Comparison of ENCODE assay signal across 26 cellular contexts in the genomic region with DNA sequence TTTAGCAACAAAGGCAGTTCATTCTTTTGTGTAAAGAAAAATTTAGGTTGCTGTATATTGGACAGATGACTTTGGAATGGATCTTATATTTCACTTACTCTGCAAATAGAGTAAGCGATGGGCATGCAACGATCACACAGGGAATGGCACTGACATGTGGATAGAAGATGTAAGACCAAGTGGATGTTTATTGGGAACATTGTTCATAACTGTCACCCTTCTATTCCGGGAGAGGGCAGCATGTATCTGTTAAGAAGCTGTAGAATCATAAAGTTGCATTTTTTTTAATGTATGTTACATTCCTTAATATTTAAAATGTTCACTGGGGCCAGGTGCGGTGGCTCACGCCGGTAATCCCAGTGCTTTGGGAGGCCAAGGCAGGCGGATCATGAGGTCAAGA. TPM values are rescaled to one million over a fixed set of nuclear protein-coding genes. Genes with fewer than 3 reads are reported as not detected.
"Had no signal": no experiment of that assay in that cellular context is flagged by ENCODE, and none has a peak within 500 bp of the region (broad histone marks: within the 10 kb centered on the region; RNA-seq: fewer than 3 reads in every experiment).

No MANE protein-coding gene starts in this region.

- H3K27ac Mint-ChIP-seq: naive thymus-derived CD8-positive, alpha-beta T cell; nephron; stimulated activated memory B cell treated with anti-CD40 and anti-IgM and Interleukin-4, amounts not matched to agents 10 μg/mL and 1 μg/mL and 100 μg/mL, for 72 hours; stimulated activated naive CD8-positive, alpha-beta T cell treated with anti-CD3 and anti-CD28 coated beads, Interleukin-15, amount 100 ng/mL, for 72 hours; type B pancreatic cell had no signal

- H3K27me3 ChIP-seq: pancreas, tibial nerve, uterus had no signal

- H3K4me1 ChIP-seq: lower lobe of right lung, pancreas, prostate gland, tibial nerve, uterus had no signal

- H3K27me3 Mint-ChIP-seq: naive thymus-derived CD8-positive, alpha-beta T cell; stimulated activated memory B cell treated with anti-CD40 and anti-IgM and Interleukin-4, amounts not matched to agents 10 μg/mL and 1 μg/mL and 100 μg/mL, for 72 hours; stimulated activated naive CD8-positive, alpha-beta T cell treated with anti-CD3 and anti-CD28 coated beads, Interleukin-15, amount 100 ng/mL, for 72 hours; type B pancreatic cell had no signal

- H3K4me3 ChIP-seq: lower lobe of right lung, pancreas, prostate gland, smooth muscle cell, tibial nerve, uterus had no signal

- H3K4me3 Mint-ChIP-seq: naive thymus-derived CD8-positive, alpha-beta T cell; nephron; neural crest cell; stimulated activated memory B cell treated with anti-CD40 and anti-IgM and Interleukin-4, amounts not matched to agents 10 μg/mL and 1 μg/mL and 100 μg/mL, for 72 hours; stimulated activated naive CD8-positive, alpha-beta T cell treated with anti-CD3 and anti-CD28 coated beads, Interleukin-15, amount 100 ng/mL, for 72 hours; type B pancreatic cell had no signal

- DNase-seq: islet precursor cell; lower lobe of right lung; mammary epithelial cell; mesenchymal stem cell; naive thymus-derived CD8-positive, alpha-beta T cell; nucleus accumbens; pancreas; posterior cingulate gyrus; retina; right cardiac atrium; stimulated activated CD4-positive, alpha-beta T cell treated with anti-CD3 and anti-CD28 coated beads, Interleukin-1b, Interleukin-23, amount 100 ng/mL, for 48 hours; stimulated activated CD4-positive, alpha-beta T cell treated with anti-CD3 and anti-CD28 coated beads, Interleukin-2, amount 100 ng/mL, for 48 hours; stimulated activated CD4-positive, alpha-beta T cell treated with anti-CD3 and anti-CD28 coated beads, Interleukin-4, amount 100 ng/mL, for 4 hours; stimulated activated CD8-positive, alpha-beta memory T cell treated with anti-CD3 and anti-CD28 coated beads, Interleukin-4, amount 100 ng/mL, for 48 hours; stimulated activated naive CD4-positive, alpha-beta T cell treated with Interleukin-2 at 50 U/mL for 16 hours; stimulated activated naive CD8-positive, alpha-beta T cell treated with anti-CD3 and anti-CD28 coated beads, Interleukin-15, amount 100 ng/mL, for 72 hours; substantia nigra; uterus had no signal

- H3K4me1 Mint-ChIP-seq: neural crest cell had no signal

- H3K9me3 ChIP-seq: lower lobe of right lung, pancreas, prostate gland, tibial nerve, uterus had no signal

- H3K36me3 ChIP-seq: prostate gland, uterus had no signal

- ATAC-seq: lower lobe of right lung; naive thymus-derived CD8-positive, alpha-beta T cell; pancreas; right cardiac atrium; stimulated activated memory B cell treated with anti-CD40 and anti-IgM and Interleukin-4, amounts not matched to agents 10 μg/mL and 1 μg/mL and 100 μg/mL, for 72 hours; stimulated activated naive CD8-positive, alpha-beta T cell treated with anti-CD3 and anti-CD28 coated beads, Interleukin-15, amount 100 ng/mL, for 72 hours had no signal

- H3K27ac ChIP-seq: lower lobe of right lung, pancreas, prostate gland, tibial nerve, uterus had no signal

RNA-seq across cellular contexts. Expression of gene CP, which starts 51.0 kb away (rescaled TPM):
- total RNA-seq: kidney epithelial cell; mammary epithelial cell; naive thymus-derived CD8-positive, alpha-beta T cell had no signal
- polyA plus RNA-seq: mammary epithelial cell, smooth muscle cell had no signal
